20 cellular contexts compared by ENCODE assay signal in genomic region chr20:52302736-52303135, GRCh38.
"Had no signal": no experiment of that assay in that cellular context is flagged by ENCODE, and none has a peak within 500 bp of the region (broad histone marks: within the 10 kb centered on the region; RNA-seq: fewer than 3 reads in every experiment).

No MANE protein-coding gene starts in this region.

- ATAC-seq: heart left ventricle; naive thymus-derived CD4-positive, alpha-beta T cell; psoas muscle; right lobe of liver had no signal

- DNase-seq: cortex of kidney; dorsolateral prefrontal cortex; effector CD8-positive, alpha-beta T cell; foreskin melanocyte; heart left ventricle; hypothalamus; kidney glomerular epithelial cell; naive thymus-derived CD4-positive, alpha-beta T cell; nephron progenitor cell; psoas muscle; retina; right lobe of liver; stimulated activated CD4-positive, alpha-beta T cell treated with anti-CD3 and anti-CD28 coated beads, Interleukin-1b, Interleukin-23, amount 100 ng/mL, for 48 hours; stimulated activated CD4-positive, alpha-beta T cell treated with anti-CD3 and anti-CD28 coated beads, Interleukin-4, amount 100 ng/mL, for 24 hours; stimulated activated naive CD4-positive, alpha-beta T cell; tibial artery; upper lobe of left lung; uterus had no signal

- H3K27ac Mint-ChIP-seq: nephron progenitor cell had no signal

- H3K36me3 ChIP-seq: heart left ventricle, neutrophil, right lobe of liver, tibial artery, upper lobe of left lung, uterus had no signal

- H3K4me1 Mint-ChIP-seq: nephron progenitor cell had no signal

- H3K36me3 Mint-ChIP-seq: naive thymus-derived CD4-positive, alpha-beta T cell had no signal

- H3K4me3 Mint-ChIP-seq: nephron progenitor cell had no signal

- H3K4me3 ChIP-seq: dorsolateral prefrontal cortex, heart left ventricle, psoas muscle, right lobe of liver, tibial artery, upper lobe of left lung, uterus had no signal

- H3K27ac ChIP-seq: heart left ventricle, neutrophil, psoas muscle, right lobe of liver, tibial artery, upper lobe of left lung, uterus had no signal

- H3K4me1 ChIP-seq: heart left ventricle, psoas muscle, right lobe of liver, tibial artery, upper lobe of left lung, uterus had no signal

- H3K27me3 ChIP-seq: right lobe of liver, upper lobe of left lung, uterus had no signal

- H3K9me3 ChIP-seq: heart left ventricle, neutrophil, psoas muscle, right lobe of liver, tibial artery, upper lobe of left lung, uterus had no signal

- H3K27me3 Mint-ChIP-seq: naive thymus-derived CD4-positive, alpha-beta T cell had no signal

- FAIRE-seq: islet of Langerhans had no signal
